Comparison of ENCODE assay signal across 22 cellular contexts in the genomic region with DNA sequence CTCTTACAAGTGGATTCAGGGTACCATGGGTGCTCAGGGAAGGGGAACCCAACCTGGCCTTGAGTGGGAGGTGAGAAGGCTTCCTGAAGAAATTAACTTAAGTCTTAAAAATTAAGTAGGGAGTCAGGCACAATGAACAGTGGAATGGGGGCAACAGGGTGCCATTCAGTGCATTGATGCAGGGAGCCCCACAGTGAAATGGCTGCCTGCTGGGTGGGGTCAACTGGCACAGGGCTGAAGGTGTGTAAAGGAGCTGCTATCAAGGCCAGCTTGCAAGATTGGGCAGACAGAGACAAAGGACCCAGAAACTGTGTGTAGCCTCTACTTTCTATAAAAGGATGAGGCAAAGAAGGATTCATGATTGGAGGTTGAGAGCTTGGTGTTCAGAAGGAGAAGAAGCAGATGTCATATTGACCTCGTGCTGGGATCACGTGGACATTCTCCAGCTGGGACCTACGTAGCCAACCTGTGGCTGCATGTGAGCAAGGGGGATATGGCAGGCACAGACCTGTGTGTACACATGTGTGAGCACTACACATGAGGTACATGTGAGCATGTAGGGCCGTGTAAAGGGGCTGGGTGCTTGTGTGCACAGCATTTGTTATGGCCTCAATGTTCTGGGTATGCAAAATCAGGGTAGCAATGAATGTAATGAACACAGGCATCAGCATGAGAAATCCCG.
DNase-seq lines count a peak whose midpoint lies in the region; ATAC-seq, FAIRE-seq and TF ChIP-seq lines count a peak whose summit lies in the region.
"Had no signal": no experiment of that assay in that cellular context is flagged by ENCODE, and none has a peak within 500 bp of the region (broad histone marks: within the 10 kb centered on the region; RNA-seq: fewer than 3 reads in every experiment).

No MANE protein-coding gene starts in this region.

- no peaks in the 10 kb centered on the region for H3K9me3 ChIP-seq in gastroesophageal sphincter
- H3K9me3 ChIP-seq: A549, MG63 had no signal

- no peak for TF ChIP-seq CTCF in coronary artery (IDR thresholded peaks at IDR 0.05)
- TF ChIP-seq CTCF in gastroesophageal sphincter (IDR thresholded peaks at IDR 0.05): no peak

- H3K36me3 ChIP-seq in gastroesophageal sphincter: no peaks in the 10 kb centered on the region
- H3K36me3 ChIP-seq: BLaER1 treated with 17β-estradiol and CSF1 and Interleukin-3, amounts not matched to agents 10 nM and 100 nM; MG63 had no signal

- no peak for ATAC-seq in activated naive CD8-positive, alpha-beta T cell treated with anti-CD3 and anti-CD28 coated beads, Interleukin-2, amount 10 ng/mL, durations not matched to agents 7 days and 5 days (ENCODE audit: low read depth)
- no peak for ATAC-seq in activated naive CD8-positive, alpha-beta T cell treated with anti-CD3 and anti-CD28 coated beads, Interleukin-2, amount 50 U/mL, for 24 hours
- no peak for ATAC-seq in gastroesophageal sphincter
- ATAC-seq: A549, Panc1 had no signal

- POLR2A ChIA-PET in activated naive CD8-positive, alpha-beta T cell treated with anti-CD3 and anti-CD28 coated beads, Interleukin-2, amount 10 ng/mL, durations not matched to agents 7 days and 5 days (lab: Charles Lee): no interaction called here

- DNase-seq in activated naive CD8-positive, alpha-beta T cell treated with anti-CD3 and anti-CD28 coated beads, Interleukin-2, amount 10 ng/mL, durations not matched to agents 7 days and 5 days: peak; percentile 5
- no peak for DNase-seq in activated naive CD8-positive, alpha-beta T cell treated with anti-CD3 and anti-CD28 coated beads, Interleukin-2, amount 50 U/mL, for 24 hours
- peak; percentile 55 for DNase-seq in coronary artery (ENCODE audit: low spot score)
- peak; percentile 62 for DNase-seq in mesenteric fat pad (ENCODE audit: low spot score)
- no peak for DNase-seq in urothelium cell line (ENCODE audit: low spot score)
- DNase-seq in A172 (ENCODE audit: low spot score): no peak
- DNase-seq in HK-2 (ENCODE audit: unreplicated experiment): no peak
- DNase-seq: CD8-positive, alpha-beta memory T cell; GF-D8; GOT3; Karpas-422; MG63; NCI-H1092; NCI-H146; NCI-H524; Right ventricle myocardium superior had no signal

- 91 to 93% methylated on average over 3 to 4 of the region's 5 CpGs for WGBS in gastroesophageal sphincter (ENCODE audit: low coverage in 1 of 2), 2 donors

- no peaks in the 10 kb centered on the region for H3K4me1 ChIP-seq in gastroesophageal sphincter

- H3K27me3 Mint-ChIP-seq in activated naive CD8-positive, alpha-beta T cell treated with anti-CD3 and anti-CD28 coated beads, Interleukin-2, amount 10 ng/mL, durations not matched to agents 7 days and 5 days: peaks cover 3% of the 10 kb centered on the region
- H3K27me3 Mint-ChIP-seq in activated naive CD8-positive, alpha-beta T cell treated with anti-CD3 and anti-CD28 coated beads, Interleukin-2, amount 50 U/mL, for 24 hours: peaks cover 5% of the 10 kb centered on the region

- H3K27ac Mint-ChIP-seq in activated naive CD8-positive, alpha-beta T cell treated with anti-CD3 and anti-CD28 coated beads, Interleukin-2, amount 10 ng/mL, durations not matched to agents 7 days and 5 days: no peak overlapping the region
- no peak overlapping the region for H3K27ac Mint-ChIP-seq in activated naive CD8-positive, alpha-beta T cell treated with anti-CD3 and anti-CD28 coated beads, Interleukin-2, amount 50 U/mL, for 24 hours

- FAIRE-seq in urothelium cell line (lab: Jason Lieb, UNC): peak; percentile 94
- FAIRE-seq: A549, GM12891, GM18507 had no signal

- H3K9me3 Mint-ChIP-seq in activated naive CD8-positive, alpha-beta T cell treated with anti-CD3 and anti-CD28 coated beads, Interleukin-2, amount 10 ng/mL, durations not matched to agents 7 days and 5 days: no peaks in the 10 kb centered on the region
- H3K9me3 Mint-ChIP-seq in activated naive CD8-positive, alpha-beta T cell treated with anti-CD3 and anti-CD28 coated beads, Interleukin-2, amount 50 U/mL, for 24 hours: no peaks in the 10 kb centered on the region
- H3K9me3 Mint-ChIP-seq: CD8-positive, alpha-beta memory T cell had no signal

- no peak overlapping the region for H3K27ac ChIP-seq in coronary artery
- H3K27ac ChIP-seq in gastroesophageal sphincter: no peak overlapping the region
- H3K27ac ChIP-seq: A549; BLaER1 treated with 17β-estradiol and CSF1 and Interleukin-3, amounts not matched to agents 10 nM and 100 nM had no signal

- H3K4me1 Mint-ChIP-seq in activated naive CD8-positive, alpha-beta T cell treated with anti-CD3 and anti-CD28 coated beads, Interleukin-2, amount 10 ng/mL, durations not matched to agents 7 days and 5 days: no peaks in the 10 kb centered on the region
- no peaks in the 10 kb centered on the region for H3K4me1 Mint-ChIP-seq in activated naive CD8-positive, alpha-beta T cell treated with anti-CD3 and anti-CD28 coated beads, Interleukin-2, amount 50 U/mL, for 24 hours
- H3K4me1 Mint-ChIP-seq: CD8-positive, alpha-beta memory T cell had no signal

- TF ChIP-seq EP300 in gastroesophageal sphincter (IDR thresholded peaks at IDR 0.05): no peak

- no peaks in the 10 kb centered on the region for H3K36me3 Mint-ChIP-seq in activated naive CD8-positive, alpha-beta T cell treated with anti-CD3 and anti-CD28 coated beads, Interleukin-2, amount 10 ng/mL, durations not matched to agents 7 days and 5 days
- no peaks in the 10 kb centered on the region for H3K36me3 Mint-ChIP-seq in activated naive CD8-positive, alpha-beta T cell treated with anti-CD3 and anti-CD28 coated beads, Interleukin-2, amount 50 U/mL, for 24 hours (ENCODE audit: low read depth)
- H3K36me3 Mint-ChIP-seq: CD8-positive, alpha-beta memory T cell had no signal

- H3K4me3 Mint-ChIP-seq in activated naive CD8-positive, alpha-beta T cell treated with anti-CD3 and anti-CD28 coated beads, Interleukin-2, amount 10 ng/mL, durations not matched to agents 7 days and 5 days: no peak overlapping the region
- no peak overlapping the region for H3K4me3 Mint-ChIP-seq in activated naive CD8-positive, alpha-beta T cell treated with anti-CD3 and anti-CD28 coated beads, Interleukin-2, amount 50 U/mL, for 24 hours
- H3K4me3 Mint-ChIP-seq: CD8-positive, alpha-beta memory T cell had no signal

- H3K4me3 ChIP-seq in coronary artery (no peak overlapping the region), gastroesophageal sphincter (no peak overlapping the region)
- H3K4me3 ChIP-seq: A549; BLaER1 treated with 17β-estradiol and CSF1 and Interleukin-3, amounts not matched to agents 10 nM and 100 nM; MG63 had no signal

- TF ChIP-seq POLR2A in gastroesophageal sphincter (IDR thresholded peaks at IDR 0.05): no peak

- no peaks in the 10 kb centered on the region for H3K27me3 ChIP-seq in gastroesophageal sphincter
- H3K27me3 ChIP-seq: BLaER1 treated with 17β-estradiol and CSF1 and Interleukin-3, amounts not matched to agents 10 nM and 100 nM; MG63 had no signal

Comparison
In these comparisons a context has a peak if more than half of its experiments do, and no peak if none do; other contexts are left out.
1. DNase-seq: peak in activated naive CD8-positive, alpha-beta T cell treated with anti-CD3 and anti-CD28 coated beads, Interleukin-2, amount 10 ng/mL, durations not matched to agents 7 days and 5 days (single experiment), coronary artery (single experiment) and mesenteric fat pad (single experiment); none in activated naive CD8-positive, alpha-beta T cell treated with anti-CD3 and anti-CD28 coated beads, Interleukin-2, amount 50 U/mL, for 24 hours (single experiment), urothelium cell line (single experiment), A172 (single experiment) and HK-2 (single experiment).